ENCODE assay signal across 11 cellular contexts in genomic region chr2:95042472-95043271, GRCh38. TPM values are rescaled to one million over a fixed set of nuclear protein-coding genes. Genes with fewer than 3 reads are reported as not detected.
DNase-seq lines count a peak whose midpoint lies in the region; ATAC-seq and TF ChIP-seq lines count a peak whose summit lies in the region.
"Had no signal": no experiment of that assay in that cellular context is flagged by ENCODE, and none has a peak within 500 bp of the region (broad histone marks: within the 10 kb centered on the region; RNA-seq: fewer than 3 reads in every experiment).

No MANE protein-coding gene starts in this region.

- H3K36me3 ChIP-seq in gastroesophageal sphincter = no peaks in the 10 kb centered on the region
- H3K36me3 ChIP-seq in stomach = no peaks in the 10 kb centered on the region

- peaks cover 72% of the 10 kb centered on the region for H3K4me1 Mint-ChIP-seq in activated CD4-positive, alpha-beta T cell treated with anti-CD3 and anti-CD28 coated beads for 36 hours

- TF ChIP-seq EP300 in gastroesophageal sphincter (IDR thresholded peaks at IDR 0.05) = no peak
- TF ChIP-seq EP300 in stomach (IDR thresholded peaks at IDR 0.05) = no peak

- H3K4me3 Mint-ChIP-seq in activated CD4-positive, alpha-beta T cell treated with anti-CD3 and anti-CD28 coated beads for 36 hours = no peak overlapping the region
- H3K4me3 Mint-ChIP-seq: neural crest cell had no signal

- H3K9me3 ChIP-seq in gastroesophageal sphincter (no peaks in the 10 kb centered on the region), stomach (no peaks in the 10 kb centered on the region)
- H3K9me3 ChIP-seq: testis had no signal

- no peak overlapping the region for H3K27ac Mint-ChIP-seq in activated CD4-positive, alpha-beta T cell treated with anti-CD3 and anti-CD28 coated beads for 36 hours

- H3K4me1 ChIP-seq in gastroesophageal sphincter (peaks cover 0 to 42% (median 14%) of the 10 kb centered on the region in 3 donors), stomach (peaks cover 17 to 41% (median 37%) of the 10 kb centered on the region in 4 donors)
- H3K4me1 ChIP-seq: testis had no signal

- CTCF ChIA-PET in activated CD4-positive, alpha-beta T cell treated with anti-CD3 and anti-CD28 coated beads for 36 hours (lab: Charles Lee) = interaction anchor here (0.8 to 6.2 kb wide), 7 partner anchors 9 to 36 kb away, joined by 3 to 53 read pairs (median 7); partner anchors contain the start of gene MAL

- TF ChIP-seq CTCF in gastroesophageal sphincter (IDR thresholded peaks at IDR 0.05) (no peak), stomach (IDR thresholded peaks at IDR 0.05) (peak in 2 of 7 experiments; percentile 10 to 40)

- 26% methylated on average over 2 of the region's 7 CpGs; no CpG with 5 or more reads in 1 of the 2 donors for WGBS in gastroesophageal sphincter (ENCODE audit: low coverage in 1 of 2), 2 donors
- 17 to 42% (median 33%) methylated on average over 7 of the region's 7 CpGs for WGBS in stomach, 5 donors

- intact Hi-C loops in activated CD4-positive, alpha-beta T cell treated with anti-CD3 and anti-CD28 coated beads for 36 hours (cut with DNase I, micrococcal nuclease) = loop anchor here (2.0 to 5.0 kb wide), 2 partner anchors 32 to 35 kb away; no protein-coding TSS in a partner anchor
- intact Hi-C loops in stomach (cut with DNase I; ENCODE audit: low total_unique reads) = no loop called here

- H3K4me3 ChIP-seq in gastroesophageal sphincter (peak overlapping the region in 1 of 2 donors; percentile 10), stomach (peak overlapping the region in 1 of 4 donors; percentile 6)
- H3K4me3 ChIP-seq: testis had no signal

- peaks cover 9% of the 10 kb centered on the region for H3K36me3 Mint-ChIP-seq in activated CD4-positive, alpha-beta T cell treated with anti-CD3 and anti-CD28 coated beads for 36 hours (ENCODE audit: low read depth)

- peaks cover 17% of the 10 kb centered on the region for H3K9me3 Mint-ChIP-seq in activated CD4-positive, alpha-beta T cell treated with anti-CD3 and anti-CD28 coated beads for 36 hours (ENCODE audit: low read depth)

- POLR2A ChIA-PET in activated CD4-positive, alpha-beta T cell treated with anti-CD3 and anti-CD28 coated beads for 36 hours (lab: Charles Lee) = no interaction called here

- no peaks in the 10 kb centered on the region for H3K27me3 Mint-ChIP-seq in activated CD4-positive, alpha-beta T cell treated with anti-CD3 and anti-CD28 coated beads for 36 hours

- ATAC-seq in activated CD4-positive, alpha-beta T cell treated with anti-CD3 and anti-CD28 coated beads for 36 hours = peak; percentile 21
- no peak for ATAC-seq in gastroesophageal sphincter

- DNase-seq in activated CD4-positive, alpha-beta T cell treated with anti-CD3 and anti-CD28 coated beads for 36 hours = no peak
- no peak for DNase-seq in activated CD4-positive, alpha-beta T cell treated with anti-CD3 and anti-CD28 coated beads, Interleukin-2, amount 50 U/mL, for 48 hours
- DNase-seq in NCI-H69 (lab: John Stamatoyannopoulos, UW) (peak; percentile 96), stomach (peak; percentile 73), LoVo (ENCODE audit: low spot score) (no peak), KG1 (lab: John Stamatoyannopoulos, UW) (no peak), SW480 (ENCODE audit: low spot score) (no peak)
- DNase-seq: NCI-H1436 had no signal

- H3K27ac ChIP-seq in gastroesophageal sphincter (peak overlapping the region in 3 of 4 donors; percentile 63 to 79 (median 68)), stomach (peak overlapping the region; percentile 69 to 84 (median 78))
- H3K27ac ChIP-seq: testis had no signal

- H3K27me3 ChIP-seq in gastroesophageal sphincter (no peaks in the 10 kb centered on the region), stomach (no peaks in the 10 kb centered on the region)
- H3K27me3 ChIP-seq: testis had no signal

- TF ChIP-seq POLR2A in gastroesophageal sphincter (IDR thresholded peaks at IDR 0.05) (no peak), stomach (IDR thresholded peaks at IDR 0.05) (no peak)

RNA-seq across cellular contexts. Expression of gene MAL, which starts 17.2 kb away (rescaled TPM):
- total RNA-seq in activated CD4-positive, alpha-beta T cell treated with anti-CD3 and anti-CD28 coated beads for 36 hours = 10 to 100 TPM; 35.4 to 43.3 TPM
- total RNA-seq in gastroesophageal sphincter = 10 to 100 TPM; 21.3 to 39.8 (median 32.0) TPM
- total RNA-seq in stomach = 10 to 100 TPM in 3 of 5 donors, 1 to 10 TPM in 2; 3.2 to 95.5 (median 15.8) TPM
- polyA plus RNA-seq in stomach = 100 to 1,000 TPM in 1 of 3 donors, 10 to 100 TPM in 2; 14.8 to 198 (median 67.2) TPM

Comparison
In these comparisons a context has a peak if more than half of its experiments do, and no peak if none do; other contexts are left out.
1. DNase-seq: peak in NCI-H69 (single experiment) and stomach (single experiment); none in activated CD4-positive, alpha-beta T cell treated with anti-CD3 and anti-CD28 coated beads for 36 hours (single experiment), activated CD4-positive, alpha-beta T cell treated with anti-CD3 and anti-CD28 coated beads, Interleukin-2, amount 50 U/mL, for 48 hours (0 of 2), LoVo (single experiment), KG1 (single experiment) and SW480 (single experiment).